10 cellular contexts compared by ENCODE assay signal in genomic region chr1:71190843-71191242, GRCh38.
"Had no signal": no experiment of that assay in that cellular context is flagged by ENCODE, and none has a peak within 500 bp of the region (broad histone marks: within the 10 kb centered on the region; RNA-seq: fewer than 3 reads in every experiment).

No MANE protein-coding gene starts in this region.

- H3K36me3 ChIP-seq: HAP-1 had no signal

- H3K4me3 ChIP-seq: GM23248, HAP-1, K562 had no signal

- FAIRE-seq: HTR-8/SVneo, K562 had no signal

- H3K4me1 ChIP-seq: HAP-1 had no signal

- DNase-seq: GM23248, GOT3, H7, HFFc6, IMR-90, KG1 had no signal

- H3K27ac ChIP-seq: GM23248 had no signal

- ATAC-seq: HCT116, K562 had no signal

- H3K9me3 ChIP-seq: HAP-1 had no signal
